8 cellular contexts compared by ENCODE assay signal in the genomic region with DNA sequence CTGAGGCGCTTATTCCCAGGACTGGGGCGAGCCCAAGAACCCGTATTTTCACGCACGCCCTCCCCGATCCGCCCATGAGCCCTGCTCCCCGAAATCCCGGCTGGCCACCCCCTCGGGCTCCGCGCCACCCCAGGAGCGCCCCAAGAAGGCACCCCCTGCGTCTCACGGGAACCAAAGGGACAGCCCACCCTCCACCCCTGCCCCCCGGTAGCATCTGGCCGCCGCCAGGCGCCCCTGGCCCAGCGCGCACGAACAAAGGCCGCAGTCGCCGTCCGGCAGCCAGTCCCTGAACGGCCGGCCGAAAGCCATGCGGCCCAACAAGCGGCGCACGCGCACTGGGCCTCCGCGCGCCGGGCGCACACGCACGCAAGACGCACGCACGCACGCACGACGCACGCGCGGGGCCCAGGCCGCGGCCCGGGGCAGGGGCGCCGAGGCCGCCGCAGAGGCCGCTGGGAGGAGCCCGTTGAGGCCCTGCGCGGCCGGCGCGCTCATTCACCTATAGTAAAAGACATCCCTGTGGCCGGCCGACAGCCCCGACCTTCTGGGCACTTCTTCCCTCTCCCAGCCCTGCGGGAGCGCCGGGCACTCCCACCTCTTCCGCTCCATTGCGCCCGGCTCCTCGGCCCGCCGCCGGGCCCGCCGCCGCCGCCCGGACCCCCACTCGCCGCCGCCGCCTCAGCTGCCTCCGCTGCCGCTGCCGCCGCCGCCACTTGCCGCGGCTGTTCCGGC. TPM values are rescaled to one million over a fixed set of nuclear protein-coding genes. Genes with fewer than 3 reads are reported as not detected.
DNase-seq lines count a peak whose midpoint lies in the region; ATAC-seq and TF ChIP-seq lines count a peak whose summit lies in the region.

No MANE protein-coding gene starts in this region.

- DNase-seq in GM19238 (ENCODE audit: insufficient read length, low spot score) = peak; percentile 99
- DNase-seq in NCI-H526 treated with DMSO at 0.1 percent for 48 hours (lab: John Stamatoyannopoulos, UW) = peak; percentile 57
- DNase-seq in activated CD8-positive, alpha-beta T cell treated with anti-CD3 and anti-CD28 coated beads, Interleukin-2, amount 10 ng/mL, durations not matched to agents 7 days and 5 days = peak; percentile 85
- peak; percentile 73 for DNase-seq in effector CD4-positive, alpha-beta T cell
- DNase-seq in medulla oblongata (ENCODE audit: extremely low spot score) = peak; percentile 89
- peak; percentile 64 to 73 (median 68) for DNase-seq in stimulated activated CD4-positive, alpha-beta T cell treated with anti-CD3 and anti-CD28 coated beads, TNF-alpha, amount 100 ng/mL, for 4 hours (ENCODE audit: low read depth in 3 of 3)

- H3K4me3 Mint-ChIP-seq in activated CD8-positive, alpha-beta T cell treated with anti-CD3 and anti-CD28 coated beads, Interleukin-2, amount 10 ng/mL, durations not matched to agents 7 days and 5 days = peak overlapping the region; percentile 84

- peak; percentile 78 for ATAC-seq in HG03432 (IDR thresholded peaks at IDR 0.05; ENCODE audit: unreplicated experiment)
- peak; percentile 83 for ATAC-seq in activated CD8-positive, alpha-beta T cell treated with anti-CD3 and anti-CD28 coated beads, Interleukin-2, amount 10 ng/mL, durations not matched to agents 7 days and 5 days

- H3K27me3 Mint-ChIP-seq in activated CD8-positive, alpha-beta T cell treated with anti-CD3 and anti-CD28 coated beads, Interleukin-2, amount 10 ng/mL, durations not matched to agents 7 days and 5 days (ENCODE audit: low read depth) = no peaks in the 10 kb centered on the region

- no peaks in the 10 kb centered on the region for H3K9me3 Mint-ChIP-seq in activated CD8-positive, alpha-beta T cell treated with anti-CD3 and anti-CD28 coated beads, Interleukin-2, amount 10 ng/mL, durations not matched to agents 7 days and 5 days (ENCODE audit: insufficient read depth)

- H3K4me1 Mint-ChIP-seq in activated CD8-positive, alpha-beta T cell treated with anti-CD3 and anti-CD28 coated beads, Interleukin-2, amount 10 ng/mL, durations not matched to agents 7 days and 5 days (ENCODE audit: low read depth) = peaks cover 24% of the 10 kb centered on the region

- H3K27ac ChIP-seq in C4-2B = peak overlapping the region; percentile 98

- peaks cover 17% of the 10 kb centered on the region for H3K36me3 Mint-ChIP-seq in activated CD8-positive, alpha-beta T cell treated with anti-CD3 and anti-CD28 coated beads, Interleukin-2, amount 10 ng/mL, durations not matched to agents 7 days and 5 days (ENCODE audit: low read depth)

- CTCF ChIA-PET in activated CD8-positive, alpha-beta T cell treated with anti-CD3 and anti-CD28 coated beads, Interleukin-2, amount 10 ng/mL, durations not matched to agents 7 days and 5 days (lab: Charles Lee) = interaction anchor here (1.2 to 2.0 kb wide), 5 partner anchors 11 to 234 kb away, joined by 5 to 12 read pairs (median 7); no protein-coding TSS in a partner anchor

- TF ChIP-seq CTCF in C4-2B (conservative IDR thresholded peaks at IDR 0.05) = no peak

- peak overlapping the region; percentile 87 for H3K27ac Mint-ChIP-seq in activated CD8-positive, alpha-beta T cell treated with anti-CD3 and anti-CD28 coated beads, Interleukin-2, amount 10 ng/mL, durations not matched to agents 7 days and 5 days

- POLR2A ChIA-PET in activated CD8-positive, alpha-beta T cell treated with anti-CD3 and anti-CD28 coated beads, Interleukin-2, amount 10 ng/mL, durations not matched to agents 7 days and 5 days (lab: Charles Lee) = interaction anchor here (0.7 to 1.9 kb wide), 4 partner anchors 10 to 79 kb away, joined by 3 to 7 read pairs (median 4); partner anchors contain the start of gene UQCR11

RNA-seq across cellular contexts. Expression of gene MBD3, which starts 0.5 kb away (rescaled TPM):
- total RNA-seq in activated CD8-positive, alpha-beta T cell treated with anti-CD3 and anti-CD28 coated beads, Interleukin-2, amount 10 ng/mL, durations not matched to agents 7 days and 5 days = 100 to 1,000 TPM in 1 of 2 experiments, 10 to 100 TPM in 1; 98.4 to 102 TPM

RNA-seq across cellular contexts. Expression of gene UQCR11, which starts 13.1 kb away (rescaled TPM):
- total RNA-seq in activated CD8-positive, alpha-beta T cell treated with anti-CD3 and anti-CD28 coated beads, Interleukin-2, amount 10 ng/mL, durations not matched to agents 7 days and 5 days = 100 to 1,000 TPM; 180 to 195 TPM

RNA-seq across cellular contexts. Expression of gene MEX3D, which starts 24.1 kb away (rescaled TPM):
- total RNA-seq in activated CD8-positive, alpha-beta T cell treated with anti-CD3 and anti-CD28 coated beads, Interleukin-2, amount 10 ng/mL, durations not matched to agents 7 days and 5 days = 10 to 100 TPM; 12.2 to 12.5 TPM

Comparison
In these comparisons a context has a peak if more than half of its experiments do, and no peak if none do; other contexts are left out.
1. Peak in every context shown above with its lines: DNase-seq, ATAC-seq and H3K27ac ChIP-seq.